In genomic region chr4:88823058-88823919, GRCh38 we compare ENCODE assay signal across 8 cellular contexts.
DNase-seq lines count a peak whose midpoint lies in the region; ATAC-seq and TF ChIP-seq lines count a peak whose summit lies in the region.

No MANE protein-coding gene starts in this region.

- no peaks in the 10 kb centered on the region for H3K27me3 Mint-ChIP-seq in activated naive CD4-positive, alpha-beta T cell treated with anti-CD3 and anti-CD28 coated beads, Interleukin-2, amount 10 ng/mL, durations not matched to agents 7 days and 5 days

- no peaks in the 10 kb centered on the region for H3K9me3 ChIP-seq in testis

- DNase-seq in DMS153 (lab: John Stamatoyannopoulos, UW) (peak; percentile 80), HuH-7 (ENCODE audit: low spot score) (peak; percentile 34), RWPE1 (ENCODE audit: low spot score) (peak; percentile 70), globus pallidus (ENCODE audit: low spot score) (peak; percentile 89), non-pigmented ciliary epithelial cell (ENCODE audit: low read depth) (peak; percentile 91), testis (peak; percentile 98)
- peak; percentile 86 for DNase-seq in activated naive CD4-positive, alpha-beta T cell treated with anti-CD3 and anti-CD28 coated beads, Interleukin-2, amount 10 ng/mL, durations not matched to agents 7 days and 5 days

- peak; percentile 64 for TF ChIP-seq POLR2A in testis (IDR thresholded peaks at IDR 0.05)

- no peaks in the 10 kb centered on the region for H3K36me3 ChIP-seq in testis (ENCODE audit: low read depth, missing control alignments)

- peaks cover 30% of the 10 kb centered on the region for H3K36me3 Mint-ChIP-seq in activated naive CD4-positive, alpha-beta T cell treated with anti-CD3 and anti-CD28 coated beads, Interleukin-2, amount 10 ng/mL, durations not matched to agents 7 days and 5 days

- WGBS in testis, 2 donors, result 3 to 6% methylated on average over 16 of the region's 16 CpGs

- peaks cover 3% of the 10 kb centered on the region for H3K4me1 ChIP-seq in testis

- POLR2A ChIA-PET in RWPE1 (lab: Yijun Ruan, JAX; ENCODE audit: low non-redundant PET), result no interaction called here

- H3K9me3 Mint-ChIP-seq in activated naive CD4-positive, alpha-beta T cell treated with anti-CD3 and anti-CD28 coated beads, Interleukin-2, amount 10 ng/mL, durations not matched to agents 7 days and 5 days, result no peaks in the 10 kb centered on the region

- peak; percentile 96 for ATAC-seq in GM21576 (IDR thresholded peaks at IDR 0.05; ENCODE audit: unreplicated experiment)

- H3K27ac ChIP-seq in RWPE1, result peak overlapping the region; percentile 85
- H3K27ac ChIP-seq in testis, result peak overlapping the region; percentile 84 to 86

- peak overlapping the region; percentile 88 for H3K4me3 Mint-ChIP-seq in activated naive CD4-positive, alpha-beta T cell treated with anti-CD3 and anti-CD28 coated beads, Interleukin-2, amount 10 ng/mL, durations not matched to agents 7 days and 5 days

- H3K27ac Mint-ChIP-seq in activated naive CD4-positive, alpha-beta T cell treated with anti-CD3 and anti-CD28 coated beads, Interleukin-2, amount 10 ng/mL, durations not matched to agents 7 days and 5 days, result peak overlapping the region; percentile 97

- H3K27me3 ChIP-seq in testis, result no peaks in the 10 kb centered on the region

- intact Hi-C loops in testis (cut with DNase I; ENCODE audit: low total_unique reads), result no loop called here

- no peak for TF ChIP-seq CTCF in RWPE1 (conservative IDR thresholded peaks at IDR 0.05; ENCODE audit: low read depth)
- no peak for TF ChIP-seq CTCF in testis (IDR thresholded peaks at IDR 0.05)

- CTCF ChIA-PET in RWPE1 (lab: Yijun Ruan, JAX), result interaction anchor here (0.6 to 0.7 kb wide), 2 partner anchors 10 to 17 kb away, joined by 3 read pairs; no protein-coding TSS in a partner anchor
- CTCF ChIA-PET in activated naive CD4-positive, alpha-beta T cell treated with anti-CD3 and anti-CD28 coated beads, Interleukin-2, amount 10 ng/mL, durations not matched to agents 7 days and 5 days (lab: Charles Lee), result interaction anchor here (1.0 to 1.1 kb wide), 2 partner anchors 199 to 200 kb away, joined by 3 read pairs; no protein-coding TSS in a partner anchor

- H3K4me1 Mint-ChIP-seq in activated naive CD4-positive, alpha-beta T cell treated with anti-CD3 and anti-CD28 coated beads, Interleukin-2, amount 10 ng/mL, durations not matched to agents 7 days and 5 days, result peaks cover 30% of the 10 kb centered on the region

- H3K4me3 ChIP-seq in testis, result peak overlapping the region; percentile 47 to 74

Comparison
In these comparisons a context has a peak if more than half of its experiments do, and no peak if none do; other contexts are left out.
1. Peak in every context shown above with its lines: DNase-seq, ATAC-seq, H3K4me3 ChIP-seq and H3K27ac ChIP-seq.
2. DNase-seq: peak in every context shown above with its lines; median percentile 98 in testis; 91 in non-pigmented ciliary epithelial cell; 89 in globus pallidus; 86 in activated naive CD4-positive, alpha-beta T cell treated with anti-CD3 and anti-CD28 coated beads, Interleukin-2, amount 10 ng/mL, durations not matched to agents 7 days and 5 days; 80 in DMS153; 70 in RWPE1; 34 in HuH-7.